8 cellular contexts compared by ENCODE assay signal in the genomic region with DNA sequence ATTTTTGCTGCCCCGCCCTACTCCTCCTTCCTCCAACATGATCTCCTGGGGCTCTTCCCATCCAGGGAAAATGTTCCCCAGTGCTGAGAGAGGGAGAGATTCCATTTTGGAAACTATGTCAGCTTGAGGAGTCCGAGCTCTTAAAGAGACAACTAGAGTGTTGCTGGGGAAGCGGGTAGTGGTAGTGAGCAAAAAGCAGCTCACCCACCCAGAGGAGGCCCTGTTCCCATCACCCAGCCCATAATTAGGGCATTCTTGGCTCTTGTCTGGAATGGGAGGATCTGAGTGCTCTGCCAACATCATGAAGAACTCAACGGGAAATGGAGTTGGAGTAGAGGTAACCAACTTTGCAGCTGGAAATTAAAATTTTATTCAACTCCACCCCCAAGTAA. TPM values are rescaled to one million over a fixed set of nuclear protein-coding genes. Genes with fewer than 3 reads are reported as not detected.
A peak's percentile ranks its signal among the peaks of the same experiment; 100 is the strongest.
DNase-seq lines count a peak whose midpoint lies in the region; ATAC-seq, FAIRE-seq and TF ChIP-seq lines count a peak whose summit lies in the region.

No MANE protein-coding gene starts in this region.

- H3K4me3 Mint-ChIP-seq in CD8-positive, alpha-beta T cell, result peak overlapping the region; percentile 82

- TF ChIP-seq POLR2A in gastroesophageal sphincter (IDR thresholded peaks at IDR 0.05), result peak in 1 of 2 donors; percentile 27

- H3K9me3 ChIP-seq in CD8-positive, alpha-beta T cell (ENCODE audit: low read length), result no peaks in the 10 kb centered on the region
- H3K9me3 ChIP-seq in gastroesophageal sphincter (no peaks in the 10 kb centered on the region), parathyroid adenoma (ENCODE audit: control insufficient read depth, low read length) (no peaks in the 10 kb centered on the region)

- no peak for TF ChIP-seq EP300 in gastroesophageal sphincter (IDR thresholded peaks at IDR 0.05)

- peak overlapping the region; percentile 65 for H2AFZ ChIP-seq in parathyroid adenoma

- ATAC-seq in CD8-positive, alpha-beta T cell, result no peak
- ATAC-seq in gastroesophageal sphincter (peak; percentile 12), HG03432 (IDR thresholded peaks at IDR 0.05; ENCODE audit: unreplicated experiment) (no peak), GM21576 (IDR thresholded peaks at IDR 0.05; ENCODE audit: unreplicated experiment) (no peak)

- H3K4me2 ChIP-seq in parathyroid adenoma (ENCODE audit: low read length), result no peak overlapping the region

- peak overlapping the region; percentile 89 for H3K27ac Mint-ChIP-seq in CD8-positive, alpha-beta T cell

- CTCF ChIA-PET in CD8-positive, alpha-beta T cell (lab: Charles Lee), result interaction anchor here (0.7 to 9.6 kb wide), 44 partner anchors 12 to 436 kb away, joined by 3 to 237 read pairs (median 7); a partner anchor contains a TSS
- CTCF ChIA-PET in RWPE1 (lab: Yijun Ruan, JAX), result interaction anchor here (0.6 to 1.9 kb wide), 5 partner anchors 55 to 384 kb away, joined by 3 to 7 read pairs (median 4); no protein-coding TSS in a partner anchor

- H3K36me3 ChIP-seq in CD8-positive, alpha-beta T cell (ENCODE audit: insufficient read depth, low read length), result no peaks in the 10 kb centered on the region
- no peaks in the 10 kb centered on the region for H3K36me3 ChIP-seq in gastroesophageal sphincter
- H3K36me3 ChIP-seq in parathyroid adenoma (ENCODE audit: control insufficient read depth, insufficient read depth, low read length), result no peaks in the 10 kb centered on the region

- intact Hi-C loops in CD8-positive, alpha-beta T cell (cut with DNase I, micrococcal nuclease), result loop anchor here (1.0 to 2.0 kb wide), 8 partner anchors 9 to 174 kb away; a partner anchor contains a TSS

- POLR2A ChIA-PET in CD8-positive, alpha-beta T cell (lab: Charles Lee), result interaction anchor here (0.7 to 8.3 kb wide), 15 partner anchors 11 to 137 kb away, joined by 3 to 141 read pairs (median 4); a partner anchor contains a TSS
- POLR2A ChIA-PET in RWPE1 (lab: Yijun Ruan, JAX; ENCODE audit: low non-redundant PET), result interaction anchor here (0.6 to 0.9 kb wide), 2 partner anchors 14 to 390 kb away, joined by 4 read pairs; no protein-coding TSS in a partner anchor

- H3K4me1 ChIP-seq in CD8-positive, alpha-beta T cell (ENCODE audit: insufficient read depth, low read length), result peaks cover 61% of the 10 kb centered on the region
- peaks cover 27 to 75% (median 53%) of the 10 kb centered on the region in 3 donors for H3K4me1 ChIP-seq in gastroesophageal sphincter
- H3K4me1 ChIP-seq in parathyroid adenoma, result peaks cover 55% of the 10 kb centered on the region

- no peak overlapping the region for H3K4me3 ChIP-seq in CD8-positive, alpha-beta T cell (ENCODE audit: low read depth, low read length)
- peak overlapping the region in 1 of 2 donors; percentile 48 for H3K4me3 ChIP-seq in gastroesophageal sphincter
- no peak overlapping the region for H3K4me3 ChIP-seq in parathyroid adenoma (ENCODE audit: low read depth, low read length)

- H3K27ac ChIP-seq in CD8-positive, alpha-beta T cell (ENCODE audit: low read depth, low read length), result peak overlapping the region; percentile 13
- peak overlapping the region; percentile 91 for H3K27ac ChIP-seq in RWPE1
- H3K27ac ChIP-seq in gastroesophageal sphincter, result peak overlapping the region; percentile 94 to 99 (median 97)
- peak overlapping the region; percentile 77 for H3K27ac ChIP-seq in parathyroid adenoma

- H3K27me3 Mint-ChIP-seq in CD8-positive, alpha-beta T cell (ENCODE audit: low read depth), result no peaks in the 10 kb centered on the region

- H3K27me3 ChIP-seq in CD8-positive, alpha-beta T cell (ENCODE audit: insufficient read depth, low read length), result no peaks in the 10 kb centered on the region
- H3K27me3 ChIP-seq in gastroesophageal sphincter, result no peaks in the 10 kb centered on the region
- H3K27me3 ChIP-seq in parathyroid adenoma (ENCODE audit: control insufficient read depth, insufficient read depth, low read length), result no peaks in the 10 kb centered on the region

- H3K4me1 Mint-ChIP-seq in CD8-positive, alpha-beta T cell (ENCODE audit: low read depth), result peaks cover 63% of the 10 kb centered on the region

- H3K36me3 Mint-ChIP-seq in CD8-positive, alpha-beta T cell, result no peaks in the 10 kb centered on the region

- 8 to 10% methylated on average over 2 to 4 of the region's 4 CpGs for WGBS in gastroesophageal sphincter (ENCODE audit: low coverage in 1 of 2), 2 donors

- no peaks in the 10 kb centered on the region for H3K9me3 Mint-ChIP-seq in CD8-positive, alpha-beta T cell

- DNase-seq in CD8-positive, alpha-beta T cell, result no peak
- DNase-seq in RWPE1 (ENCODE audit: low spot score), result no peak
- DNase-seq in NCI-H345 (lab: John Stamatoyannopoulos, UW), result no peak
- DNase-seq in D721Med (ENCODE audit: insufficient read length, low spot score), result no peak

- no peaks in the 10 kb centered on the region for H3K79me2 ChIP-seq in parathyroid adenoma

- TF ChIP-seq CTCF in CD8-positive, alpha-beta T cell (IDR thresholded peaks at IDR 0.05), result no peak
- TF ChIP-seq CTCF in RWPE1 (conservative IDR thresholded peaks at IDR 0.05; ENCODE audit: low read depth) (no peak), gastroesophageal sphincter (IDR thresholded peaks at IDR 0.05) (no peak), parathyroid adenoma (IDR thresholded peaks at IDR 0.05) (no peak), D721Med (IDR thresholded peaks at IDR 0.05; ENCODE audit: insufficient read depth, missing control alignments) (no peak)

- FAIRE-seq in D721Med (lab: Jason Lieb, UNC), result no peak

- H3K9ac ChIP-seq in parathyroid adenoma, result no peak overlapping the region

RNA-seq across cellular contexts. Expression of a gene that starts 9.1 kb away (rescaled TPM):
- total RNA-seq in CD8-positive, alpha-beta T cell, result 10 to 100 TPM; 43.8 to 46.6 TPM
- total RNA-seq in gastroesophageal sphincter, result 100 to 1,000 TPM in 1 of 4 donors, 10 to 100 TPM in 3; 67.0 to 107 (median 88.1) TPM

RNA-seq across cellular contexts. Expression of a gene that starts 12.3 kb away (rescaled TPM):
- 10 to 100 TPM; 24.1 to 25.6 TPM for total RNA-seq in CD8-positive, alpha-beta T cell
- total RNA-seq in gastroesophageal sphincter, result 10 to 100 TPM in 3 of 4 donors, 1 to 10 TPM in 1; 1.5 to 20.4 (median 18.3) TPM

RNA-seq across cellular contexts. Expression of a gene that starts 27.6 kb away (rescaled TPM):
- 100 to 1,000 TPM; 187 to 198 TPM for total RNA-seq in CD8-positive, alpha-beta T cell
- 100 to 1,000 TPM in 1 of 4 donors, 10 to 100 TPM in 3; 63.1 to 114 (median 89.1) TPM for total RNA-seq in gastroesophageal sphincter

RNA-seq across cellular contexts. Expression of a gene that starts 49.9 kb away (rescaled TPM):
- total RNA-seq in CD8-positive, alpha-beta T cell, result 10 to 100 TPM; 34.6 to 35.7 TPM
- 100 to 1,000 TPM in 2 of 4 donors, 10 to 100 TPM in 2; 84.8 to 133 (median 102) TPM for total RNA-seq in gastroesophageal sphincter

RNA-seq across cellular contexts. Expression of a gene that starts 58.5 kb away (rescaled TPM):
- 100 to 1,000 TPM; 103 to 104 TPM for total RNA-seq in CD8-positive, alpha-beta T cell
- 10 to 100 TPM; 42.1 to 57.9 (median 50.3) TPM for total RNA-seq in gastroesophageal sphincter

Comparison
In these comparisons a context has a peak if more than half of its experiments do, and no peak if none do; other contexts are left out.
1. H3K27ac ChIP-seq: peak in every context shown above with its lines; median percentile 97 in gastroesophageal sphincter; 91 in RWPE1; 77 in parathyroid adenoma; 13 in CD8-positive, alpha-beta T cell.